15 cellular contexts compared by ENCODE assay signal in genomic region chr12:118853634-118854033, GRCh38.
DNase-seq lines count a peak whose midpoint lies in the region; ATAC-seq and TF ChIP-seq lines count a peak whose summit lies in the region.
"Had no signal": no experiment of that assay in that cellular context is flagged by ENCODE, and none has a peak within 500 bp of the region (broad histone marks: within the 10 kb centered on the region; RNA-seq: fewer than 3 reads in every experiment).

No MANE protein-coding gene starts in this region.

- H3K36me3 ChIP-seq in SK-N-SH (replicated peaks in 1 of 2; ENCODE audit: control insufficient read depth in 1 of 2, insufficient read depth in 2 of 2, low read length in 1 of 2), result no peaks in the 10 kb centered on the region
- no peaks in the 10 kb centered on the region for H3K36me3 ChIP-seq in neural cell (ENCODE audit: insufficient read depth, low read length)
- H3K36me3 ChIP-seq: SJSA1 had no signal

- no peak for DNase-seq in SK-N-SH
- peak; percentile 4 for DNase-seq in HT-29 (ENCODE audit: low spot score)
- DNase-seq in dorsolateral prefrontal cortex, result peak in 3 of 10 donors; percentile 18 to 44 (median 29)
- DNase-seq in T-helper 9 cell, result no peak
- DNase-seq in DMS79 treated with DMSO at 0.1 percent for 48 hours (lab: John Stamatoyannopoulos, UW), result no peak
- DNase-seq: GF-D8; KG1; NCI-H510A; stimulated activated CD4-positive, alpha-beta T cell treated with anti-CD3 and anti-CD28 coated beads, Interleukin-1b, Interleukin-23, amount 100 ng/mL, for 48 hours had no signal

- no peak overlapping the region for H2AFZ ChIP-seq in SK-N-SH (ENCODE audit: low read depth)
- no peak overlapping the region for H2AFZ ChIP-seq in neural cell (ENCODE audit: low read depth, low read length)

- H3K4me3 ChIP-seq in SK-N-SH (ENCODE audit: low read depth in 2 of 2, low read length in 1 of 2) (no peak overlapping the region), dorsolateral prefrontal cortex (no peak overlapping the region), neural cell (ENCODE audit: low read length) (no peak overlapping the region)
- H3K4me3 ChIP-seq: body of pancreas, SJSA1 had no signal

- H3K4me2 ChIP-seq in SK-N-SH (no peak overlapping the region), neural cell (ENCODE audit: low read length) (no peak overlapping the region)

- H3K27me3 ChIP-seq in SK-N-SH (ENCODE audit: insufficient read depth), result no peaks in the 10 kb centered on the region
- H3K27me3 ChIP-seq in dorsolateral prefrontal cortex, result no peaks in the 10 kb centered on the region
- no peaks in the 10 kb centered on the region for H3K27me3 ChIP-seq in neural cell (ENCODE audit: insufficient read depth, low read depth, low read length)
- H3K27me3 ChIP-seq: body of pancreas, SJSA1 had no signal

- H3K27ac ChIP-seq in SK-N-SH (ENCODE audit: low read depth in 2 of 2, low read length in 1 of 2), result no peak overlapping the region
- H3K27ac ChIP-seq in dorsolateral prefrontal cortex, result no peak overlapping the region
- H3K27ac ChIP-seq in neural cell (ENCODE audit: low read length), result no peak overlapping the region
- H3K27ac ChIP-seq: body of pancreas, SJSA1 had no signal

- no peaks in the 10 kb centered on the region for H3F3A ChIP-seq in SK-N-SH (replicated peaks; ENCODE audit: insufficient read depth)
- no peaks in the 10 kb centered on the region for H3F3A ChIP-seq in neural cell (ENCODE audit: insufficient read depth, low read length, poor library complexity, severe bottlenecking)

- no peaks in the 10 kb centered on the region for H3K9me2 ChIP-seq in SK-N-SH
- no peaks in the 10 kb centered on the region for H3K9me2 ChIP-seq in neural cell (ENCODE audit: insufficient read depth, low read length)

- no peaks in the 10 kb centered on the region for H3K4me1 ChIP-seq in SK-N-SH (ENCODE audit: control insufficient read depth in 1 of 2, insufficient read depth in 2 of 2, low read depth in 1 of 2, low read length in 1 of 2)
- H3K4me1 ChIP-seq: body of pancreas, SJSA1 had no signal

- no peak overlapping the region for H3K9ac ChIP-seq in SK-N-SH
- H3K9ac ChIP-seq in neural cell (ENCODE audit: low read length), result no peak overlapping the region

- 26% methylated on average over 4 of the region's 4 CpGs for WGBS in SK-N-SH (ENCODE audit: low lambda C conversion rate)

- no peaks in the 10 kb centered on the region for H3K79me2 ChIP-seq in SK-N-SH (ENCODE audit: insufficient read depth)
- no peaks in the 10 kb centered on the region for H3K79me2 ChIP-seq in neural cell (replicated peaks; ENCODE audit: insufficient read depth, low read length)

- H3K9me3 ChIP-seq in SK-N-SH (no peaks in the 10 kb centered on the region), neural cell (ENCODE audit: low read length) (no peaks in the 10 kb centered on the region)
- H3K9me3 ChIP-seq: body of pancreas, SJSA1 had no signal

- intact Hi-C loops in dorsolateral prefrontal cortex (cut with DNase I), result loop anchor here (10.0 kb wide), 2 partner anchors 139 to 449 kb away; no protein-coding TSS in a partner anchor

- CTCF ChIA-PET in SK-N-SH (lab: Yijun Ruan, JAX), result interaction anchor here (0.6 to 2.1 kb wide), 14 partner anchors 11 to 526 kb away, joined by 3 to 7 read pairs (median 3); no protein-coding TSS in a partner anchor

- TF ChIP-seq EP300 in SK-N-SH (IDR thresholded peaks at IDR 0.05; ENCODE audit: borderline replicate concordance in 1 of 2, low read depth in 1 of 2, low read length in 1 of 2), result no peak
- no peak for TF ChIP-seq EP300 in neural cell (conservative IDR thresholded peaks at IDR 0.05; ENCODE audit: poor library complexity, severe bottlenecking)

- TF ChIP-seq CTCF in SK-N-SH (IDR thresholded peaks at IDR 0.05) (no peak), dorsolateral prefrontal cortex (IDR thresholded peaks at IDR 0.05 in 54 of 56, conservative IDR thresholded peaks at IDR 0.05 in 2 of 56; ENCODE audit: low read depth in 1 of 56, partially characterized antibody in 56 of 56) (peak in 48 of 56 donors; percentile 10 to 67 (median 38)), neural cell (IDR thresholded peaks at IDR 0.05; ENCODE audit: poor library complexity, severe bottlenecking) (no peak)

- no peaks in the 10 kb centered on the region for H4K20me1 ChIP-seq in SK-N-SH (ENCODE audit: insufficient read depth)
- H4K20me1 ChIP-seq in neural cell (ENCODE audit: insufficient read depth), result no peaks in the 10 kb centered on the region

- POLR2A ChIA-PET in SK-N-SH (lab: Yijun Ruan, JAX), result no interaction called here

- peak; percentile 60 for TF ChIP-seq RAD21 in SK-N-SH (IDR thresholded peaks at IDR 0.05; ENCODE audit: low read length)
- peak; percentile 24 for TF ChIP-seq RAD21 in neural cell (conservative IDR thresholded peaks at IDR 0.05)

- ATAC-seq in SK-N-SH treated with all-trans-retinoic acid at 6 μM for 48 hours (no peak), HG03439 (IDR thresholded peaks at IDR 0.05; ENCODE audit: unreplicated experiment) (no peak)
- ATAC-seq: body of pancreas; stimulated activated effector memory CD8-positive, alpha-beta T cell treated with anti-CD3 and anti-CD28 coated beads, Interleukin-12 subunit alpha, Interleukin-12 subunit beta, amount 100 ng/mL, for 72 hours had no signal

TF ChIP-seq in SK-N-SH, 30 proteins besides CTCF, POLR2A, EP300 and RAD21:
- peak; percentile 31; the same call in 1 of the 2 replicates for TF ChIP-seq SMC3 (IDR thresholded peaks at IDR 0.05; ENCODE audit: low read depth, low read length)
- no peak for TF ChIP-seq TEAD4 (IDR thresholded peaks at IDR 0.05; ENCODE audit: borderline replicate concordance, insufficient read depth)

TF ChIP-seq in SK-N-SH treated with all-trans-retinoic acid at 6 μM for 48 hours, 23 proteins besides CTCF, POLR2A, EP300 and RAD21 (continues in another document):
- TF ChIP-seq ISL1 (CRISPR knock-in tag; IDR thresholded peaks at IDR 0.05) (no peak), TCF4 (CRISPR knock-in tag; IDR thresholded peaks at IDR 0.05; ENCODE audit: borderline replicate concordance) (no peak), TOX (CRISPR knock-in tag; IDR thresholded peaks at IDR 0.05; ENCODE audit: borderline replicate concordance) (no peak), ARNTL (CRISPR knock-in tag; IDR thresholded peaks at IDR 0.05; ENCODE audit: borderline replicate concordance, low read depth) (no peak), TSHZ2 (CRISPR knock-in tag; IDR thresholded peaks at IDR 0.05) (no peak)

TF ChIP-seq in neural cell, 6 proteins besides CTCF, POLR2A, EP300 and RAD21:
- no peak for TF ChIP-seq TAF1 (IDR thresholded peaks at IDR 0.05; ENCODE audit: low read depth)
- TF ChIP-seq SMC3 (conservative IDR thresholded peaks at IDR 0.05; ENCODE audit: poor library complexity), result no peak
- TF ChIP-seq POLR2AphosphoS5 (IDR thresholded peaks at IDR 0.05), result no peak
- no peak for TF ChIP-seq REST (IDR thresholded peaks at IDR 0.05; ENCODE audit: borderline replicate concordance)
- TF ChIP-seq EZH2 (IDR thresholded peaks at IDR 0.05; ENCODE audit: borderline replicate concordance, insufficient read depth, low read length, poor library complexity, severe bottlenecking), result no peak
- no peak for TF ChIP-seq MXI1 (conservative IDR thresholded peaks at IDR 0.05; ENCODE audit: poor library complexity, severe bottlenecking)

Comparison
In these comparisons a context has a peak if more than half of its experiments do, and no peak if none do; other contexts are left out.
1. CTCF ChIP-seq: peak in dorsolateral prefrontal cortex (48 of 56); none in SK-N-SH (single experiment) and neural cell (single experiment).